8 cellular contexts compared by ENCODE assay signal in genomic region chr20:36886859-36887778, GRCh38. TPM values are rescaled to one million over a fixed set of nuclear protein-coding genes. Genes with fewer than 3 reads are reported as not detected.
DNase-seq lines count a peak whose midpoint lies in the region; ATAC-seq and TF ChIP-seq lines count a peak whose summit lies in the region.

No MANE protein-coding gene starts in this region.

- H3K36me3 Mint-ChIP-seq in activated CD4-positive, alpha-beta T cell treated with anti-CD3 and anti-CD28 coated beads, Interleukin-2, amount 10 ng/mL, durations not matched to agents 7 days and 5 days (ENCODE audit: low read depth): peaks cover 26% of the 10 kb centered on the region

- TF ChIP-seq CTCF in left lung (IDR thresholded peaks at IDR 0.05): peak; percentile 92 to 93

- no peak overlapping the region for H3K4me3 Mint-ChIP-seq in activated CD4-positive, alpha-beta T cell treated with anti-CD3 and anti-CD28 coated beads, Interleukin-2, amount 10 ng/mL, durations not matched to agents 7 days and 5 days

- ATAC-seq in HG03095 (IDR thresholded peaks at IDR 0.05; ENCODE audit: unreplicated experiment) (peak; percentile 53), left lung (peak; percentile 98), HG03439 (IDR thresholded peaks at IDR 0.05; ENCODE audit: unreplicated experiment) (no peak)

- peak; percentile 77 for DNase-seq in DMS53 treated with DMSO at 0.1 percent for 48 hours (lab: John Stamatoyannopoulos, UW; ENCODE audit: unreplicated experiment)
- DNase-seq in NCI-H524 (lab: John Stamatoyannopoulos, UW): peak; percentile 85 to 88
- DNase-seq in activated CD4-positive, alpha-beta T cell treated with anti-CD3 and anti-CD28 coated beads, Interleukin-2, amount 10 ng/mL, durations not matched to agents 7 days and 5 days: peak; percentile 82
- DNase-seq in dedifferentiated amniotic fluid mesenchymal stem cell (ENCODE audit: extremely low spot score): peak; percentile 75
- DNase-seq in left lung: peak; percentile 76 to 91
- peak; percentile 87 to 88 for DNase-seq in stimulated activated CD4-positive, alpha-beta T cell treated with anti-CD3 and anti-CD28 coated beads, Interleukin-2, amount 100 ng/mL, for 48 hours

- H3K27me3 ChIP-seq in left lung: no peaks in the 10 kb centered on the region

- peaks cover 0 to 34% of the 10 kb centered on the region in 2 donors for H3K36me3 ChIP-seq in left lung

- no peak overlapping the region for H3K27ac ChIP-seq in left lung

- CTCF ChIA-PET in activated CD4-positive, alpha-beta T cell treated with anti-CD3 and anti-CD28 coated beads, Interleukin-2, amount 10 ng/mL, durations not matched to agents 7 days and 5 days (lab: Charles Lee): interaction anchor here (0.6 to 1.6 kb wide), 5 partner anchors 12 to 36 kb away, joined by 3 to 4 read pairs (median 3); no protein-coding TSS in a partner anchor

- no peaks in the 10 kb centered on the region for H3K9me3 ChIP-seq in left lung

- H3K27me3 Mint-ChIP-seq in activated CD4-positive, alpha-beta T cell treated with anti-CD3 and anti-CD28 coated beads, Interleukin-2, amount 10 ng/mL, durations not matched to agents 7 days and 5 days: no peaks in the 10 kb centered on the region

- POLR2A ChIA-PET in activated CD4-positive, alpha-beta T cell treated with anti-CD3 and anti-CD28 coated beads, Interleukin-2, amount 10 ng/mL, durations not matched to agents 7 days and 5 days (lab: Charles Lee): no interaction called here

- H3K4me1 ChIP-seq in left lung: peaks cover 0 to 8% of the 10 kb centered on the region in 2 donors

- intact Hi-C loops in left lung (cut with DNase I): no loop called here

- H3K27ac Mint-ChIP-seq in activated CD4-positive, alpha-beta T cell treated with anti-CD3 and anti-CD28 coated beads, Interleukin-2, amount 10 ng/mL, durations not matched to agents 7 days and 5 days: peak overlapping the region; percentile 17

- no peaks in the 10 kb centered on the region for H3K9me3 Mint-ChIP-seq in activated CD4-positive, alpha-beta T cell treated with anti-CD3 and anti-CD28 coated beads, Interleukin-2, amount 10 ng/mL, durations not matched to agents 7 days and 5 days

- peaks cover 14% of the 10 kb centered on the region for H3K4me1 Mint-ChIP-seq in activated CD4-positive, alpha-beta T cell treated with anti-CD3 and anti-CD28 coated beads, Interleukin-2, amount 10 ng/mL, durations not matched to agents 7 days and 5 days

- H3K4me3 ChIP-seq in left lung: no peak overlapping the region

RNA-seq across cellular contexts. Expression of gene TLDC2, which starts 11.2 kb away (rescaled TPM):
- total RNA-seq in activated CD4-positive, alpha-beta T cell treated with anti-CD3 and anti-CD28 coated beads, Interleukin-2, amount 10 ng/mL, durations not matched to agents 7 days and 5 days: not detected
- under 1 TPM; 0.29 to 0.60 TPM for total RNA-seq in left lung
